Comparison of ENCODE assay signal across 21 cellular contexts in genomic region chr3:73773228-73773627, GRCh38.
DNase-seq lines count a peak whose midpoint lies in the region; ATAC-seq and TF ChIP-seq lines count a peak whose summit lies in the region.
"Had no signal": no experiment of that assay in that cellular context is flagged by ENCODE, and none has a peak within 500 bp of the region (broad histone marks: within the 10 kb centered on the region; RNA-seq: fewer than 3 reads in every experiment).

No MANE protein-coding gene starts in this region.

- H3K4me1 ChIP-seq in hepatocyte (ENCODE audit: insufficient read depth), result no peaks in the 10 kb centered on the region

- H3K4me3 ChIP-seq in hepatocyte, result no peak overlapping the region
- no peak overlapping the region for H3K4me3 ChIP-seq in dorsolateral prefrontal cortex
- H3K4me3 ChIP-seq: MG63, PC-9 had no signal

- TF ChIP-seq CTCF in hepatocyte (IDR thresholded peaks at IDR 0.05; ENCODE audit: poor library complexity) (no peak), dorsolateral prefrontal cortex (IDR thresholded peaks at IDR 0.05 in 54 of 56, conservative IDR thresholded peaks at IDR 0.05 in 2 of 56; ENCODE audit: low read depth in 1 of 56, partially characterized antibody in 56 of 56) (no peak)

- H3K9me2 ChIP-seq in hepatocyte (replicated peaks; ENCODE audit: insufficient read depth), result no peaks in the 10 kb centered on the region

- H3K79me2 ChIP-seq in hepatocyte, result no peaks in the 10 kb centered on the region

- intact Hi-C loops in Right ventricle myocardium superior (cut with DNase I) (no loop called here), cardiac septum (cut with DNase I) (no loop called here), sciatic nerve (cut with DNase I) (no loop called here), dorsolateral prefrontal cortex (cut with DNase I) (no loop called here)

- peak overlapping the region; percentile 16 for H3K27ac ChIP-seq in hepatocyte
- no peak overlapping the region for H3K27ac ChIP-seq in dorsolateral prefrontal cortex
- H3K27ac ChIP-seq: PC-9 had no signal

- ATAC-seq in Right ventricle myocardium superior (ENCODE audit: poor library complexity), result peak; percentile 68
- peak; percentile 68 for ATAC-seq in sciatic nerve
- ATAC-seq: HCT116 had no signal

- H3K27me3 ChIP-seq in hepatocyte (no peaks in the 10 kb centered on the region), dorsolateral prefrontal cortex (no peaks in the 10 kb centered on the region)
- H3K27me3 ChIP-seq: MG63 had no signal

- no peak overlapping the region for H2AFZ ChIP-seq in hepatocyte
- H2AFZ ChIP-seq: PC-9 had no signal

- H4K20me1 ChIP-seq in hepatocyte (ENCODE audit: insufficient read depth, poor library complexity, severe bottlenecking), result no peaks in the 10 kb centered on the region

- H3K4me2 ChIP-seq in hepatocyte, result no peak overlapping the region
- H3K4me2 ChIP-seq: PC-9 had no signal

- DNase-seq in Right ventricle myocardium superior, result peak; percentile 41
- DNase-seq in cardiac septum (ENCODE audit: low spot score), result no peak
- DNase-seq in hepatocyte (ENCODE audit: low spot score), result no peak
- no peak for DNase-seq in sciatic nerve (ENCODE audit: low spot score)
- no peak for DNase-seq in NCI-H748 treated with DMSO at 0.1 percent for 48 hours (lab: John Stamatoyannopoulos, UW)
- DNase-seq in dorsolateral prefrontal cortex, result no peak
- no peak for DNase-seq in SHP77 treated with DMSO at 0.1 percent for 48 hours (lab: John Stamatoyannopoulos, UW)
- DNase-seq: CD4-positive, CD25-positive, alpha-beta regulatory T cell; DMS153; DND-41; IMR-90; KG1; MG63; NCI-H2029; NCI-H446; NCI-H524 treated with DMSO at 0.1 percent for 48 hours; NCI-H82; NK-92 treated with Interleukin-12 subunit alpha and Interleukin-12 subunit beta, amount 100 ng/mL, for 24 hours; PC-9; SHP77 had no signal

- no peaks in the 10 kb centered on the region for H3K36me3 ChIP-seq in hepatocyte (replicated peaks; ENCODE audit: insufficient read depth, low read depth)
- H3K36me3 ChIP-seq: MG63 had no signal

- WGBS in hepatocyte (ENCODE audit: low lambda C conversion rate, missing lambda C conversion rate), result 89% methylated on average over 2 of the region's 2 CpGs

- no peaks in the 10 kb centered on the region for H3K9me3 ChIP-seq in hepatocyte (ENCODE audit: low read depth)
- H3K9me3 ChIP-seq: MG63 had no signal
